Comparison of ENCODE assay signal across 21 cellular contexts in the genomic region with DNA sequence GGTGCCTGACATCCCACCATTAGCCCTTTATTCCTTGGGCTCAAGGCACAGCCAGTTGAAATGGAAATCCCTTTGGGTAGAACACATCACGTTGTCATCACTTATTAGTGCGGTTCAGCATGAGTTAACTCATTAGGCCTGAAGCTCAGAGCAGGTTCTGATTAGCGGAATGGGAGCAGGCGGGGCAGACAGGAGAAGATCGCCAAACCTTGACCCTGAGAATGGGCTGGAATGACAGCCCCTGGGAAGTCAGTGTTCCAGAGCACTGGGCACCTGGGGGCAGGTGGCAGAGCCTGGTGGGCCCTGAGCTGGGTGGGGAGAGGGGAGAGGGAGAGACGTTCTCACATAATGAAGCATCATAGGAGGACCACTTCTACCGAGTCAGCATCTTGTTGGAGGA. TPM values are rescaled to one million over a fixed set of nuclear protein-coding genes. Genes with fewer than 3 reads are reported as not detected.
"Had no signal": no experiment of that assay in that cellular context is flagged by ENCODE, and none has a peak within 500 bp of the region (broad histone marks: within the 10 kb centered on the region; RNA-seq: fewer than 3 reads in every experiment).

No MANE protein-coding gene starts in this region.

- H3K4me1 Mint-ChIP-seq: activated B cell treated with CpG ODN at 0.5 μM for 24 hours; activated CD4-positive, alpha-beta T cell treated with anti-CD3 and anti-CD28 coated beads for 36 hours; activated T-helper 17 cell treated with anti-CD3 and anti-CD28 coated beads, Interleukin-2, amount 50 U/mL, for 72 hours; central memory CD8-positive, alpha-beta T cell; naive thymus-derived CD4-positive, alpha-beta T cell had no signal

- DNase-seq: activated B cell treated with CpG ODN at 0.5 μM for 24 hours; activated CD4-positive, alpha-beta T cell treated with anti-CD3 and anti-CD28 coated beads for 36 hours; activated CD4-positive, alpha-beta T cell treated with anti-CD3 and anti-CD28 coated beads, Interleukin-2, amount 50 U/mL, for 4 hours; activated CD8-positive, alpha-beta memory T cell treated with anti-CD3 and anti-CD28 coated beads for 24 hours; activated CD8-positive, alpha-beta memory T cell treated with anti-CD3 and anti-CD28 coated beads, Interleukin-2, amount 50 U/mL, for 4 hours; activated T-cell treated with anti-CD3 and anti-CD28 coated beads, Interleukin-2, amount 50 U/mL, for 24 hours; colonic mucosa; lower lobe of right lung; naive thymus-derived CD4-positive, alpha-beta T cell; occipital lobe; spleen; stimulated activated CD4-positive, alpha-beta T cell treated with anti-CD3 and anti-CD28 coated beads, Interleukin-4, amount 100 ng/mL, for 1 hour; stimulated activated naive CD4-positive, alpha-beta T cell; T-helper 9 cell; upper lobe of left lung had no signal

- H3K36me3 Mint-ChIP-seq: activated naive CD4-positive, alpha-beta T cell treated with anti-CD3 and anti-CD28 coated beads, Interleukin-2, amount 50 U/mL, for 72 hours; naive thymus-derived CD4-positive, alpha-beta T cell had no signal

- H3K4me1 ChIP-seq: breast epithelium, colonic mucosa had no signal

- H3K36me3 ChIP-seq: breast epithelium, colonic mucosa, lower lobe of right lung, spleen, upper lobe of left lung had no signal

- H3K4me3 Mint-ChIP-seq: activated B cell treated with CpG ODN at 0.5 μM for 24 hours; activated CD4-positive, alpha-beta T cell treated with anti-CD3 and anti-CD28 coated beads for 36 hours; activated T-cell treated with anti-CD3 and anti-CD28 coated beads, Interleukin-2, amount 50 U/mL, for 24 hours; activated T-helper 17 cell treated with anti-CD3 and anti-CD28 coated beads, Interleukin-2, amount 50 U/mL, for 72 hours; central memory CD8-positive, alpha-beta T cell; naive thymus-derived CD4-positive, alpha-beta T cell; neural crest cell had no signal

- H3K4me3 ChIP-seq: breast epithelium, colonic mucosa, lower lobe of right lung, spleen, upper lobe of left lung had no signal

- H3K9me3 ChIP-seq: breast epithelium, colonic mucosa, lower lobe of right lung, spleen, upper lobe of left lung had no signal

- H3K27ac Mint-ChIP-seq: activated B cell treated with CpG ODN at 0.5 μM for 24 hours; activated CD4-positive, alpha-beta T cell treated with anti-CD3 and anti-CD28 coated beads for 36 hours; activated naive CD4-positive, alpha-beta T cell treated with anti-CD3 and anti-CD28 coated beads, Interleukin-2, amount 50 U/mL, for 72 hours; activated T-cell treated with anti-CD3 and anti-CD28 coated beads, Interleukin-2, amount 50 U/mL, for 24 hours; activated T-helper 17 cell treated with anti-CD3 and anti-CD28 coated beads, Interleukin-2, amount 50 U/mL, for 72 hours; naive thymus-derived CD4-positive, alpha-beta T cell; progenitor cell of endocrine pancreas had no signal

- H3K27ac ChIP-seq: breast epithelium, colonic mucosa, lower lobe of right lung, spleen, upper lobe of left lung had no signal

- H3K9me3 Mint-ChIP-seq: activated B cell treated with CpG ODN at 0.5 μM for 24 hours; activated naive CD4-positive, alpha-beta T cell treated with anti-CD3 and anti-CD28 coated beads, Interleukin-2, amount 50 U/mL, for 72 hours; activated T-cell treated with anti-CD3 and anti-CD28 coated beads, Interleukin-2, amount 50 U/mL, for 24 hours; activated T-helper 17 cell treated with anti-CD3 and anti-CD28 coated beads, Interleukin-2, amount 50 U/mL, for 72 hours; central memory CD8-positive, alpha-beta T cell; naive thymus-derived CD4-positive, alpha-beta T cell; neural crest cell had no signal

RNA-seq across cellular contexts. Expression of a gene that starts 5.8 kb away (rescaled TPM):
- total RNA-seq: activated B cell treated with CpG ODN at 0.5 μM for 24 hours, progenitor cell of endocrine pancreas had no signal
